In the genomic region with DNA sequence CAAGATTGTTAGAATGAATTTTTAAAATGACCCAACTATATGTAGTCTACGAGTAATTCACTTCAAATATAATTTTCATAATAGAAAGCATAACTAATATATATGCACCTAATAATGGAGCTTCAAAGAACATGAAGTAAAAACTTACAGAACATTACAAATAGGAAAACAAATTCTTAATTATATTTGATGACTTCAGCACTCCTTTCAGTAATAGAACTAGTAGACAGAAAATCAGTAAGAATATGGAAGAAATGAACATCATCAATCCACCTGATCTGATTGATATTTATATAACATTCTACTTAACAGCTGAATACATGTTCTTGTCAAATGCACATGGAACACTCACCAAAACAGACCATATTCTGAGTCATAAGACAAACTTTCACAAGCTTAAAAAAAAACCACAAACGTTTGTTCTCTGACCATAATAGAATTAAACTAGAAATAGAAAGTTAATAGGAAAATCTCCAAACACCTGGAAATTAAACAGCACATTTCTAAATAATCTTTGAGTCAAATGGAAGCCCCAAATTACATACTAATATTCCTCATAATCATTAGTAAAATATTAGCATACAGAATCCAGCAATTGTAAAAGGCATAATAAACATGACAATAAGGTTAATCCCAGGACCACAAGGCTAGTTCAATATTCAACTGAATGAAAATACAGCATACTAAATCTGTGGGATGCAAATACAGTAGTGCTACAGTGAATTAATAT, we compare ENCODE assay signal across 8 cellular contexts. TPM values are rescaled to one million over a fixed set of nuclear protein-coding genes. Genes with fewer than 3 reads are reported as not detected.
DNase-seq lines count a peak whose midpoint lies in the region; ATAC-seq and TF ChIP-seq lines count a peak whose summit lies in the region.

No MANE protein-coding gene starts in this region.

- ATAC-seq in GM21576 (IDR thresholded peaks at IDR 0.05; ENCODE audit: unreplicated experiment) = peak; percentile 80

- DNase-seq in DMS53 treated with DMSO at 0.1 percent for 48 hours (lab: John Stamatoyannopoulos, UW; ENCODE audit: unreplicated experiment) (peak; percentile 7), HT1080 (ENCODE audit: low read depth) (peak; percentile 77), fibroblast of peridontal ligament (ENCODE audit: extremely low read depth) (peak; percentile 70), amniotic stem cell (lab: John Stamatoyannopoulos, UW) (no peak), middle frontal gyrus (ENCODE audit: extremely low spot score, low spot score) (no peak), erythroblast (lab: John Stamatoyannopoulos, UW) (no peak)
- no peak for DNase-seq in stimulated activated CD4-positive, alpha-beta T cell treated with anti-CD3 and anti-CD28 coated beads, Interleukin-4, amount 100 ng/mL, for 4 hours

- no peak for TF ChIP-seq POLR2A in erythroblast (IDR thresholded peaks at IDR 0.05; ENCODE audit: low read length)

RNA-seq across cellular contexts. Expression of a gene that starts 48.0 kb away (rescaled TPM):
- total RNA-seq in HT1080 (2014; rRNA removed; shearing (Covaris generic)) = 7.5 and 8.3 TPM in 2 replicates
- 10.3 and 13.1 TPM in 2 replicates for polyA plus RNA-seq in HT1080 (2015; cell fraction: cytosol; rRNA removed)
- polyA plus RNA-seq in HT1080 (2015; cell fraction: nucleus; rRNA removed) = 16.1 and 17.7 TPM in 2 replicates

Comparison
In these comparisons a context has a peak if more than half of its experiments do, and no peak if none do; other contexts are left out.
1. DNase-seq: peak in DMS53 treated with DMSO at 0.1 percent for 48 hours (single experiment), HT1080 (single experiment) and fibroblast of peridontal ligament (single experiment); none in amniotic stem cell (single experiment), middle frontal gyrus (single experiment), stimulated activated CD4-positive, alpha-beta T cell treated with anti-CD3 and anti-CD28 coated beads, Interleukin-4, amount 100 ng/mL, for 4 hours (0 of 2) and erythroblast (0 of 2).